Comparison of ENCODE assay signal across 13 cellular contexts in genomic region chr2:235570256-235570655, GRCh38.
A peak's percentile ranks its signal among the peaks of the same experiment; 100 is the strongest.
DNase-seq lines count a peak whose midpoint lies in the region; ATAC-seq and TF ChIP-seq lines count a peak whose summit lies in the region.
"Had no signal": no experiment of that assay in that cellular context is flagged by ENCODE, and none has a peak within 500 bp of the region (broad histone marks: within the 10 kb centered on the region; RNA-seq: fewer than 3 reads in every experiment).

No MANE protein-coding gene starts in this region.

- H3K4me3 ChIP-seq in HCT116 (replicated peaks in 1 of 2; ENCODE audit: low read depth in 1 of 2, low read length in 2 of 2), result no peak overlapping the region
- no peak overlapping the region for H3K4me3 ChIP-seq in mammary epithelial cell (replicated peaks in 1 of 3; ENCODE audit: insufficient read depth in 1 of 3, low read depth in 2 of 3, low read length in 3 of 3)
- H3K4me3 ChIP-seq in mesenchymal stem cell (ENCODE audit: insufficient read depth in 1 of 2, low read depth in 1 of 2, low read length in 2 of 2), result peak overlapping the region in 1 of 2 experiments; percentile 24
- H3K4me3 ChIP-seq: A549, heart right ventricle had no signal

- peaks cover 89% of the 10 kb centered on the region for H3K79me2 ChIP-seq in HCT116 (ENCODE audit: insufficient read depth, low read length)
- peaks cover 79% of the 10 kb centered on the region for H3K79me2 ChIP-seq in mammary epithelial cell (ENCODE audit: insufficient read depth, low read length)

- H3K36me3 Mint-ChIP-seq in naive thymus-derived CD8-positive, alpha-beta T cell, result no peaks in the 10 kb centered on the region
- H3K36me3 Mint-ChIP-seq: activated naive CD4-positive, alpha-beta T cell treated with anti-CD3 and anti-CD28 coated beads, Interleukin-2, amount 50 U/mL, for 72 hours had no signal

- H3K23ac ChIP-seq in mesenchymal stem cell (ENCODE audit: low read length in 2 of 2), result no peak overlapping the region

- BruUV-seq in HCT116 (replicated peaks; lab: Mats Ljungman, UMichigan) (no TSS peak), mammary epithelial cell (replicated peaks; lab: Mats Ljungman, UMichigan) (no TSS peak)

- H3K9ac ChIP-seq in HCT116 (ENCODE audit: low read length), result no peak overlapping the region
- H3K9ac ChIP-seq in mammary epithelial cell (ENCODE audit: insufficient read depth, low read length), result no peak overlapping the region
- peak overlapping the region; percentile 41 for H3K9ac ChIP-seq in mesenchymal stem cell (ENCODE audit: low read length)

- RAD21 ChIA-PET in HCT116 (lab: Charles Lee; ENCODE audit: low non-redundant PET in 1 of 2, low total read pairs in 2 of 2, uncharacterized antibody in 2 of 2, unreplicated experiment in 2 of 2), result no interaction called here

- H3K4me2 ChIP-seq in HCT116 (ENCODE audit: low read length) (peak overlapping the region; percentile 20), mammary epithelial cell (ENCODE audit: insufficient read depth, low read depth, low read length) (no peak overlapping the region), mesenchymal stem cell (ENCODE audit: low read length, poor library complexity, severe bottlenecking) (no peak overlapping the region)
- H3K4me2 ChIP-seq: A549 had no signal

- peaks cover 0 to 2% (median 0%) of the 10 kb centered on the region in 4 donors for H3K4me1 Mint-ChIP-seq in naive thymus-derived CD8-positive, alpha-beta T cell

- H2BK5ac ChIP-seq in mesenchymal stem cell (ENCODE audit: low read depth, low read length, poor library complexity, severe bottlenecking), result no peak overlapping the region

- H3K4me3 Mint-ChIP-seq in naive thymus-derived CD8-positive, alpha-beta T cell, result no peak overlapping the region
- H3K4me3 Mint-ChIP-seq: central memory CD8-positive, alpha-beta T cell had no signal

- H3K79me1 ChIP-seq in mesenchymal stem cell (replicated peaks; ENCODE audit: low read length, poor library complexity, severe bottlenecking), result peaks cover 41% of the 10 kb centered on the region

- H2BK120ac ChIP-seq in mesenchymal stem cell (ENCODE audit: low read depth, low read length), result no peak overlapping the region

- H4K91ac ChIP-seq in mesenchymal stem cell (ENCODE audit: low read length), result no peak overlapping the region

- no peak overlapping the region for H3K18ac ChIP-seq in mesenchymal stem cell (ENCODE audit: low read depth in 1 of 2, low read length in 2 of 2)

- H2AFZ ChIP-seq in HCT116 (ENCODE audit: low read depth, low read length, poor library complexity, severe bottlenecking), result no peak overlapping the region
- no peak overlapping the region for H2AFZ ChIP-seq in mammary epithelial cell (ENCODE audit: low read depth, low read length)
- no peak overlapping the region for H2AFZ ChIP-seq in mesenchymal stem cell (ENCODE audit: low read depth, low read length)

- no peak overlapping the region for H3K27ac Mint-ChIP-seq in naive thymus-derived CD8-positive, alpha-beta T cell
- H3K27ac Mint-ChIP-seq: activated naive CD4-positive, alpha-beta T cell treated with anti-CD3 and anti-CD28 coated beads, Interleukin-2, amount 50 U/mL, for 72 hours had no signal

- peak overlapping the region; percentile 58 for H2AK5ac ChIP-seq in mesenchymal stem cell (ENCODE audit: low read length, severe bottlenecking)

- peak; percentile 33 for DNase-seq in A172 (ENCODE audit: low spot score)
- no peak for DNase-seq in HCT116 (ENCODE audit: low read depth, low spot score)
- peak; percentile 12 for DNase-seq in mammary epithelial cell
- peak; percentile 38 for DNase-seq in mesenchymal stem cell
- DNase-seq in naive thymus-derived CD8-positive, alpha-beta T cell, result no peak
- no peak for DNase-seq in NOMO-1 treated with dmso at 0.1 percent for 144 hours (lab: John Stamatoyannopoulos, UW; ENCODE audit: unreplicated experiment)
- no peak for DNase-seq in HuH-7 (ENCODE audit: low spot score)
- DNase-seq: COR-L47, heart right ventricle had no signal

- H3K27me3 ChIP-seq in HCT116 (ENCODE audit: insufficient read depth, low read length) (no peaks in the 10 kb centered on the region), mammary epithelial cell (ENCODE audit: insufficient read depth, low read length) (no peaks in the 10 kb centered on the region), mesenchymal stem cell (ENCODE audit: control insufficient read depth in 1 of 2, insufficient read depth in 1 of 2, low read length in 2 of 2) (no peaks in the 10 kb centered on the region)
- H3K27me3 ChIP-seq: heart right ventricle had no signal

- H3K4me1 ChIP-seq in HCT116 (ENCODE audit: control insufficient read depth in 1 of 2, insufficient read depth in 2 of 2, low read length in 2 of 2) (peaks cover 10 to 12% of the 10 kb centered on the region in 2 experiments; a peak in 3 of 4 replicates), mammary epithelial cell (ENCODE audit: insufficient read depth, low read length) (peaks cover 3% of the 10 kb centered on the region), mesenchymal stem cell (ENCODE audit: control insufficient read depth, insufficient read depth, low read depth, low read length) (peaks cover 30% of the 10 kb centered on the region)
- H3K4me1 ChIP-seq: A549 had no signal

- no peak for TF ChIP-seq POLR2A in HCT116 (IDR thresholded peaks at IDR 0.05; ENCODE audit: borderline replicate concordance, extremely low read depth, insufficient read depth, insufficient read length)

- H3K9me2 ChIP-seq in HCT116 (ENCODE audit: insufficient read depth), result no peaks in the 10 kb centered on the region

- peaks cover 0 to 9% (median 2%) of the 10 kb centered on the region in 9 donors for H3K9me3 Mint-ChIP-seq in naive thymus-derived CD8-positive, alpha-beta T cell
- H3K9me3 Mint-ChIP-seq: activated naive CD4-positive, alpha-beta T cell treated with anti-CD3 and anti-CD28 coated beads, Interleukin-2, amount 50 U/mL, for 72 hours; central memory CD8-positive, alpha-beta T cell had no signal

- in situ Hi-C loops in mammary epithelial cell (cut with MboI; ENCODE audit: low sequenced_read_pairs in 2 of 2), result no loop called here

- ATAC-seq in HCT116, result peak; percentile 74
- ATAC-seq in naive thymus-derived CD8-positive, alpha-beta T cell, result no peak
- no peak for ATAC-seq in HG03432 (IDR thresholded peaks at IDR 0.05; ENCODE audit: unreplicated experiment)
- ATAC-seq: A549; activated naive CD4-positive, alpha-beta T cell treated with anti-CD3 and anti-CD28 coated beads, Interleukin-2, amount 50 U/mL, for 72 hours; heart right ventricle had no signal

- TF ChIP-seq CTCF in HCT116 (IDR thresholded peaks at IDR 0.05 in 2 of 3, conservative IDR thresholded peaks at IDR 0.05 in 1 of 3; ENCODE audit: borderline replicate concordance in 1 of 3, insufficient read depth in 1 of 3, low read depth in 2 of 3, low read length in 2 of 3) (no peak), mammary epithelial cell (conservative IDR thresholded peaks at IDR 0.05 in 1 of 2, IDR thresholded peaks at IDR 0.05 in 1 of 2; ENCODE audit: extremely low read depth in 1 of 2, insufficient read depth in 1 of 2, low read depth in 1 of 2, low read length in 2 of 2) (no peak)

- H3K9me3 ChIP-seq in HCT116 (ENCODE audit: control insufficient read depth in 1 of 2, insufficient read depth in 1 of 2, low read depth in 1 of 2, low read length in 2 of 2) (peaks cover 0 to 10% of the 10 kb centered on the region in 2 experiments; a peak in 1 of 4 replicates), mammary epithelial cell (replicated peaks; ENCODE audit: insufficient read depth, low read length) (no peaks in the 10 kb centered on the region), mesenchymal stem cell (ENCODE audit: control insufficient read depth, low read length) (peaks cover 7% of the 10 kb centered on the region)

- no peak overlapping the region for H3K27ac ChIP-seq in HCT116 (ENCODE audit: low read depth, low read length)
- H3K27ac ChIP-seq in mammary epithelial cell (ENCODE audit: insufficient read depth, low read depth, low read length), result no peak overlapping the region
- H3K27ac ChIP-seq in mesenchymal stem cell (ENCODE audit: low read length, poor library complexity, severe bottlenecking), result no peak overlapping the region
- H3K27ac ChIP-seq: A549, heart right ventricle had no signal

- H2BK15ac ChIP-seq in mesenchymal stem cell (ENCODE audit: low read depth, poor library complexity, severe bottlenecking), result no peak overlapping the region

- dilution Hi-C loops in mammary epithelial cell (cut with HindIII; ENCODE audit: low sequenced_read_pairs), result no loop called here

- H3K27me3 Mint-ChIP-seq in naive thymus-derived CD8-positive, alpha-beta T cell, result peaks cover 6 to 37% (median 16%) of the 10 kb centered on the region in 5 donors
- H3K27me3 Mint-ChIP-seq: central memory CD8-positive, alpha-beta T cell had no signal

- H4K20me1 ChIP-seq in HCT116 (ENCODE audit: insufficient read depth) (peaks cover 10% of the 10 kb centered on the region; the same call in 1 of the 2 replicates), mammary epithelial cell (ENCODE audit: insufficient read depth, low read length) (no peaks in the 10 kb centered on the region)

- no peak overlapping the region for H4K8ac ChIP-seq in mesenchymal stem cell (ENCODE audit: low read length)

- intact Hi-C loops in HCT116 (cut with micrococcal nuclease), result no loop called here
- intact Hi-C loops in mammary epithelial cell (cut with micrococcal nuclease), result no loop called here

- WGBS in mammary epithelial cell (ENCODE audit: low coverage, missing lambda C conversion rate), result 58% methylated on average over 4 of the region's 4 CpGs
- WGBS in mesenchymal stem cell, result 71% methylated on average over 4 of the region's 4 CpGs

- no peak overlapping the region for H2BK12ac ChIP-seq in mesenchymal stem cell (ENCODE audit: low read length in 2 of 2)

- POLR2A ChIA-PET in HCT116 (lab: Charles Lee), result no interaction called here
- POLR2A ChIA-PET in naive thymus-derived CD8-positive, alpha-beta T cell (lab: Charles Lee), result no interaction called here

- no peak overlapping the region for H3K14ac ChIP-seq in mesenchymal stem cell (ENCODE audit: low read length in 2 of 2)

- no peak for TF ChIP-seq RAD21 in HCT116 (IDR thresholded peaks at IDR 0.05; ENCODE audit: low read depth)

- peaks cover 0 to 10% of the 10 kb centered on the region in 2 experiments; a peak in 1 of 4 replicates for H3K36me3 ChIP-seq in HCT116 (ENCODE audit: control insufficient read depth in 1 of 2, insufficient read depth in 2 of 2, low read length in 2 of 2)
- H3K36me3 ChIP-seq in mammary epithelial cell (ENCODE audit: insufficient read depth, low read length), result no peaks in the 10 kb centered on the region
- H3K36me3 ChIP-seq in mesenchymal stem cell (ENCODE audit: control insufficient read depth in 1 of 2, insufficient read depth in 2 of 2, low read depth in 1 of 2, low read length in 2 of 2), result peaks cover 5 to 8% of the 10 kb centered on the region in 2 experiments

- CTCF ChIA-PET in HCT116 (lab: Charles Lee) (no interaction called here), mammary epithelial cell (lab: Charles Lee; ENCODE audit: low non-redundant PET) (no interaction called here)

- H3K4ac ChIP-seq in mesenchymal stem cell (ENCODE audit: low read depth in 1 of 2, low read length in 2 of 2), result no peak overlapping the region

TF ChIP-seq in HCT116, 20 proteins besides CTCF, POLR2A, EP300 and RAD21 (continues in another document):
- TF ChIP-seq EGR1 (IDR thresholded peaks at IDR 0.05; ENCODE audit: low read depth), result no peak

Comparison
In these comparisons a context has a peak if more than half of its experiments do, and no peak if none do; other contexts are left out.
1. DNase-seq: peak in A172 (single experiment), mammary epithelial cell (single experiment) and mesenchymal stem cell (single experiment); none in HCT116 (single experiment), naive thymus-derived CD8-positive, alpha-beta T cell (0 of 10), NOMO-1 treated with dmso at 0.1 percent for 144 hours (single experiment) and HuH-7 (single experiment).